Comparison of ENCODE assay signal across 20 cellular contexts in genomic region chr14:96461950-96462798, GRCh38. TPM values are rescaled to one million over a fixed set of nuclear protein-coding genes. Genes with fewer than 3 reads are reported as not detected.
DNase-seq lines count a peak whose midpoint lies in the region; ATAC-seq, FAIRE-seq and TF ChIP-seq lines count a peak whose summit lies in the region.
"Had no signal": no experiment of that assay in that cellular context is flagged by ENCODE, and none has a peak within 500 bp of the region (broad histone marks: within the 10 kb centered on the region; RNA-seq: fewer than 3 reads in every experiment).

No MANE protein-coding gene starts in this region.

- H3F3A ChIP-seq in DOHH2 (ENCODE audit: control insufficient read depth, insufficient read depth) = no peaks in the 10 kb centered on the region

- ATAC-seq in pancreas = peak; percentile 89 to 94 (median 90)
- ATAC-seq: lower lobe of right lung, natural killer cell had no signal

- no peaks in the 10 kb centered on the region for H3K27me3 ChIP-seq in DOHH2 (ENCODE audit: control insufficient read depth, low read length)
- no peaks in the 10 kb centered on the region for H3K27me3 ChIP-seq in pancreas
- no peaks in the 10 kb centered on the region for H3K27me3 ChIP-seq in sigmoid colon
- H3K27me3 ChIP-seq: cardiac muscle cell had no signal

- H3K27ac ChIP-seq in DOHH2 (ENCODE audit: low read depth, low read length) = no peak overlapping the region
- H3K27ac ChIP-seq in pancreas = peak overlapping the region; percentile 76 to 90 (median 79)
- no peak overlapping the region for H3K27ac ChIP-seq in sigmoid colon
- H3K27ac ChIP-seq: cardiac muscle cell, esophagus squamous epithelium, lower lobe of right lung, prostate gland, WERI-Rb-1 had no signal

- no peaks in the 10 kb centered on the region for H4K20me1 ChIP-seq in DOHH2 (ENCODE audit: control insufficient read depth, insufficient read depth, low read depth, low read length)

- TF ChIP-seq EP300 in sigmoid colon (IDR thresholded peaks at IDR 0.05) = no peak

- TF ChIP-seq POLR2A in sigmoid colon (IDR thresholded peaks at IDR 0.05) = no peak

- FAIRE-seq in pancreas (lab: Jason Lieb, UNC) = no peak

- whole genome bisulfite sequencing in pancreas, 2 donors = 13 to 19% methylated on average over 8 of the region's 8 CpGs
- WGBS in sigmoid colon, 2 donors = 12 to 44% methylated on average over 8 of the region's 8 CpGs

- peak overlapping the region; percentile 8; the same call in 1 of the 2 replicates for H3K4me2 ChIP-seq in DOHH2 (ENCODE audit: low read length)

- H3K4me1 ChIP-seq in DOHH2 (ENCODE audit: control insufficient read depth, low read length) (peaks cover 6% of the 10 kb centered on the region), pancreas (peaks cover 14 to 20% (median 14%) of the 10 kb centered on the region in 3 donors), sigmoid colon (no peaks in the 10 kb centered on the region)
- H3K4me1 ChIP-seq: esophagus squamous epithelium, lower lobe of right lung, prostate gland had no signal

- intact Hi-C loops in pancreas (cut with DNase I) (no loop called here), sigmoid colon (cut with DNase I) (no loop called here)

- DNase-seq in MV-4-11 (lab: John Stamatoyannopoulos, UW) = peak; percentile 28
- DNase-seq in iPS-NIHi11 (ENCODE audit: low spot score) = peak; percentile 26
- peak in 5 of 6 donors; percentile 53 to 77 (median 69) for DNase-seq in pancreas
- no peak for DNase-seq in sigmoid colon
- no peak for DNase-seq in NCI-H187 (lab: John Stamatoyannopoulos, UW)
- DNase-seq in activated gamma-delta T cell (lab: John Stamatoyannopoulos, UW) = no peak
- DNase-seq in effector CD4-positive, alpha-beta T cell = no peak
- DNase-seq: activated CD8-positive, alpha-beta memory T cell treated with anti-CD3 and anti-CD28 coated beads for 24 hours; effector CD8-positive, alpha-beta T cell; esophagus squamous epithelium; lower lobe of right lung; natural killer cell; NCI-H2029 treated with DMSO at 0.1 percent for 48 hours; NCI-H524; SHP77; stimulated activated CD8-positive, alpha-beta memory T cell treated with anti-CD3 and anti-CD28 coated beads, Interleukin-4, amount 100 ng/mL, for 48 hours; WERI-Rb-1 had no signal

- H3K4me3 ChIP-seq in DOHH2 (ENCODE audit: low read length) = no peak overlapping the region
- H3K4me3 ChIP-seq in pancreas = no peak overlapping the region
- H3K4me3 ChIP-seq in sigmoid colon = no peak overlapping the region
- H3K4me3 ChIP-seq: cardiac muscle cell, esophagus squamous epithelium, lower lobe of right lung, prostate gland had no signal

- H3K9me2 ChIP-seq in DOHH2 (replicated peaks; ENCODE audit: control insufficient read depth, low read length) = no peaks in the 10 kb centered on the region

- no peaks in the 10 kb centered on the region for H3K36me3 ChIP-seq in DOHH2 (ENCODE audit: control insufficient read depth, low read length)
- H3K36me3 ChIP-seq in pancreas = no peaks in the 10 kb centered on the region
- no peaks in the 10 kb centered on the region for H3K36me3 ChIP-seq in sigmoid colon
- H3K36me3 ChIP-seq: cardiac muscle cell, esophagus squamous epithelium, lower lobe of right lung, prostate gland, WERI-Rb-1 had no signal

- H3K79me2 ChIP-seq in DOHH2 (ENCODE audit: control insufficient read depth, low read length) = no peaks in the 10 kb centered on the region

- TF ChIP-seq CTCF in DOHH2 (IDR thresholded peaks at IDR 0.05; ENCODE audit: low read depth, low read length, poor library complexity, severe bottlenecking) (no peak), pancreas (IDR thresholded peaks at IDR 0.05) (no peak), sigmoid colon (IDR thresholded peaks at IDR 0.05) (no peak)

- H3K9me3 ChIP-seq in DOHH2 (ENCODE audit: control insufficient read depth, insufficient read depth, low read length) = no peaks in the 10 kb centered on the region
- no peaks in the 10 kb centered on the region for H3K9me3 ChIP-seq in pancreas
- H3K9me3 ChIP-seq in sigmoid colon = no peaks in the 10 kb centered on the region
- H3K9me3 ChIP-seq: esophagus squamous epithelium, lower lobe of right lung, prostate gland had no signal

RNA-seq across cellular contexts. Expression of gene PAPOLA, which starts 40.0 kb away (rescaled TPM):
- total RNA-seq in pancreas (100 to 1,000 TPM in 1 of 6 donors, 10 to 100 TPM in 5; 67.8 to 130 (median 85.2) TPM), sigmoid colon (100 to 1,000 TPM; 113 to 154 (median 133) TPM)
- polyA plus RNA-seq in pancreas (10 to 100 TPM; 47.6 to 57.4 TPM), sigmoid colon (10 to 100 TPM; 67.9 to 84.2 (median 71.1) TPM)

Comparison
In these comparisons a context has a peak if more than half of its experiments do, and no peak if none do; other contexts are left out.
1. H3K27ac ChIP-seq: peak in pancreas (4 of 4); none in DOHH2 (single experiment) and sigmoid colon (0 of 4).
2. DNase-seq: peak in MV-4-11 (single experiment), iPS-NIHi11 (single experiment) and pancreas (5 of 6); none in sigmoid colon (single experiment), NCI-H187 (0 of 2), activated gamma-delta T cell (single experiment) and effector CD4-positive, alpha-beta T cell (single experiment).